ENCODE assay signal across 8 cellular contexts in genomic region chr1:115643219-115643618, GRCh38. TPM values are rescaled to one million over a fixed set of nuclear protein-coding genes. Genes with fewer than 3 reads are reported as not detected.
DNase-seq lines count a peak whose midpoint lies in the region; ATAC-seq, FAIRE-seq and TF ChIP-seq lines count a peak whose summit lies in the region.

No MANE protein-coding gene starts in this region.

- no peak for TF ChIP-seq RAD21 in GM12878 (IDR thresholded peaks at IDR 0.05; ENCODE audit: insufficient read depth, low read depth, low read length)

- BruUV-seq in GM12878 (replicated peaks; lab: Mats Ljungman, UMichigan): TSS peak; percentile 50

- H2BK120ac ChIP-seq in mesendoderm (ENCODE audit: low read depth, low read length): no peak overlapping the region

- H4K20me1 ChIP-seq in GM12878 (ENCODE audit: control insufficient read depth, insufficient read depth): no peaks in the 10 kb centered on the region

- peaks cover 4% of the 10 kb centered on the region for H3K36me3 Mint-ChIP-seq in stimulated activated naive CD8-positive, alpha-beta T cell treated with anti-CD3 and anti-CD28 coated beads, Interleukin-15, Interleukin-2, amounts not matched to agents 100 ng/mL and 50 ng/mL, for 24 hours (ENCODE audit: low read depth)

- H3K18ac ChIP-seq in mesendoderm (ENCODE audit: low read length): no peak overlapping the region

- H3K4me1 Mint-ChIP-seq in stimulated activated naive CD8-positive, alpha-beta T cell treated with anti-CD3 and anti-CD28 coated beads, Interleukin-15, Interleukin-2, amounts not matched to agents 100 ng/mL and 50 ng/mL, for 24 hours (ENCODE audit: low read depth): peaks cover 16% of the 10 kb centered on the region

- H3K9me3 Mint-ChIP-seq in stimulated activated naive CD8-positive, alpha-beta T cell treated with anti-CD3 and anti-CD28 coated beads, Interleukin-15, Interleukin-2, amounts not matched to agents 100 ng/mL and 50 ng/mL, for 24 hours: peaks cover 5% of the 10 kb centered on the region

- H3K4me3 ChIP-seq in GM12878 (peak overlapping the region; percentile 90), mesendoderm (ENCODE audit: low read length) (peak overlapping the region; percentile 50)

- peaks cover 5% of the 10 kb centered on the region; the same call in 1 of the 3 replicates for H3K9me3 ChIP-seq in GM12878 (replicated peaks; ENCODE audit: control insufficient read depth, insufficient read depth, low read length)

- no peak overlapping the region for H4K5ac ChIP-seq in mesendoderm (ENCODE audit: low read length)

- H3K36me3 ChIP-seq in GM12878 (ENCODE audit: control insufficient read depth in 2 of 2, insufficient read depth in 2 of 2, low read length in 1 of 2): no peaks in the 10 kb centered on the region
- H3K36me3 ChIP-seq in mesendoderm (ENCODE audit: control insufficient read depth, insufficient read depth, low read length): no peaks in the 10 kb centered on the region

- POLR2A ChIA-PET in GM12878 (lab: Charles Lee): no interaction called here

- RAD21 ChIA-PET in GM12878 (lab: Charles Lee; ENCODE audit: unreplicated experiment): interaction anchor here (0.9 to 1.1 kb wide), 2 partner anchors 35 to 64 kb away, joined by 4 to 6 read pairs; no protein-coding TSS in a partner anchor

- TF ChIP-seq EP300 in GM12878 (IDR thresholded peaks at IDR 0.05; ENCODE audit: borderline replicate concordance in 1 of 2, control insufficient read depth in 1 of 2, low read depth in 2 of 2, low read length in 2 of 2): no peak

- H2BK5ac ChIP-seq in mesendoderm (ENCODE audit: low read length): no peak overlapping the region

- H3K23ac ChIP-seq in mesendoderm (ENCODE audit: low read length): no peak overlapping the region

- WGBS in GM12878 (ENCODE audit: insufficient coverage, insufficient replicate concordance, low lambda C conversion rate, missing lambda C conversion rate): 78% methylated on average over 4 of the region's 4 CpGs
- no CpG with 5 or more reads among the region's 4 CpGs for WGBS in mesendoderm (ENCODE audit: extremely low coverage, insufficient coverage, low lambda C conversion rate)

- H3K9ac ChIP-seq in GM12878 (ENCODE audit: control insufficient read depth, insufficient read depth, low read length): peak overlapping the region; percentile 69
- peak overlapping the region; percentile 88 for H3K9ac ChIP-seq in mesendoderm (ENCODE audit: low read length)

- peaks cover 7% of the 10 kb centered on the region for H3K79me1 ChIP-seq in mesendoderm (ENCODE audit: low read length)

- SMC1A ChIA-PET in GM12878 (lab: Charles Lee; ENCODE audit: uncharacterized antibody, unreplicated experiment): interaction anchor here (1.5 kb wide), 1 partner anchor 63 kb away, joined by 4 read pairs; no protein-coding TSS in a partner anchor

- ATAC-seq in stimulated activated naive CD8-positive, alpha-beta T cell treated with anti-CD3 and anti-CD28 coated beads, Interleukin-15, Interleukin-2, amounts not matched to agents 100 U/mL and 50 U/mL, for 24 hours: no peak
- no peak for ATAC-seq in GM12878
- no peak for ATAC-seq in HG02884 (IDR thresholded peaks at IDR 0.05; ENCODE audit: unreplicated experiment)

- H4K8ac ChIP-seq in mesendoderm (ENCODE audit: low read depth, low read length): no peak overlapping the region

- peak overlapping the region; percentile 75 for H3K4me3 Mint-ChIP-seq in stimulated activated naive CD8-positive, alpha-beta T cell treated with anti-CD3 and anti-CD28 coated beads, Interleukin-15, Interleukin-2, amounts not matched to agents 100 ng/mL and 50 ng/mL, for 24 hours

- no peak for TF ChIP-seq POLR2A in GM12878 (IDR thresholded peaks at IDR 0.05; ENCODE audit: low read depth, low read length)

- H3K4me1 ChIP-seq in GM12878 (ENCODE audit: control insufficient read depth, insufficient read depth, low read length) (peaks cover 15% of the 10 kb centered on the region), mesendoderm (ENCODE audit: control insufficient read depth, low read depth, low read length) (peaks cover 27% of the 10 kb centered on the region)

- peak overlapping the region; percentile 52; the same call in 1 of the 2 replicates for H3K27ac ChIP-seq in GM12878 (ENCODE audit: control insufficient read depth, insufficient read depth)
- peak overlapping the region; percentile 97 for H3K27ac ChIP-seq in mesendoderm (ENCODE audit: low read depth, low read length)

- no peak overlapping the region; the same call in 1 of the 2 replicates for H2AFZ ChIP-seq in GM12878 (ENCODE audit: control insufficient read depth, low read depth, low read length)

- DNase-seq in stimulated activated naive CD8-positive, alpha-beta T cell treated with anti-CD3 and anti-CD28 coated beads, Interleukin-15, Interleukin-2, amounts not matched to agents 100 U/mL and 50 U/mL, for 24 hours: no peak
- DNase-seq in GM12878 (ENCODE audit: low read depth, low spot score): no peak
- no peak for DNase-seq in mesendoderm
- no peak for DNase-seq in D721Med (ENCODE audit: insufficient read length, low spot score)
- DNase-seq in effector CD8-positive, alpha-beta T cell (lab: John Stamatoyannopoulos, UW): no peak
- DNase-seq in SK-N-DZ (ENCODE audit: low spot score): no peak

- peaks cover 12% of the 10 kb centered on the region for H3K79me2 ChIP-seq in GM12878 (ENCODE audit: control insufficient read depth, insufficient read depth, low read length)
- peaks cover 58% of the 10 kb centered on the region for H3K79me2 ChIP-seq in mesendoderm (ENCODE audit: control insufficient read depth, insufficient read depth, low read length)

- intact Hi-C loops in GM12878 (cut with micrococcal nuclease; ENCODE audit: unreplicated experiment): no loop called here

- H2BK15ac ChIP-seq in mesendoderm (replicated peaks; ENCODE audit: low read depth): no peak overlapping the region

- H2AK5ac ChIP-seq in mesendoderm (ENCODE audit: low read length): no peak overlapping the region

- CTCF ChIA-PET in GM12878 (lab: Yijun Ruan, JAX): interaction anchor here (1.1 to 8.3 kb wide), 2 partner anchors 35 to 63 kb away, joined by 4 to 57 read pairs; no protein-coding TSS in a partner anchor

- H3K4ac ChIP-seq in mesendoderm (ENCODE audit: low read depth, low read length): no peak overlapping the region

- H3K27me3 Mint-ChIP-seq in stimulated activated naive CD8-positive, alpha-beta T cell treated with anti-CD3 and anti-CD28 coated beads, Interleukin-15, Interleukin-2, amounts not matched to agents 100 ng/mL and 50 ng/mL, for 24 hours: peaks cover 35% of the 10 kb centered on the region

- H3K27me3 ChIP-seq in GM12878 (replicated peaks in 1 of 2; ENCODE audit: control insufficient read depth in 2 of 2, insufficient read depth in 2 of 2, low read length in 1 of 2) (no peaks in the 10 kb centered on the region), mesendoderm (ENCODE audit: insufficient read depth, low read length, poor library complexity) (no peaks in the 10 kb centered on the region)

- H3K27ac Mint-ChIP-seq in stimulated activated naive CD8-positive, alpha-beta T cell treated with anti-CD3 and anti-CD28 coated beads, Interleukin-15, Interleukin-2, amounts not matched to agents 100 ng/mL and 50 ng/mL, for 24 hours: no peak overlapping the region

- in situ Hi-C loops in GM12878 (cut with MboI): no loop called here

- peak overlapping the region; percentile 49 for H3K56ac ChIP-seq in mesendoderm (ENCODE audit: low read length)

- no peak for FAIRE-seq in GM12878 (lab: Jason Lieb, UNC)
- no peak for FAIRE-seq in D721Med (lab: Jason Lieb, UNC)

- TF ChIP-seq CTCF in GM12878 (IDR thresholded peaks at IDR 0.05 in 2 of 3, conservative IDR thresholded peaks at IDR 0.05 in 1 of 3; ENCODE audit: control insufficient read depth in 2 of 3, extremely low read depth in 1 of 3, insufficient read depth in 1 of 3, low read depth in 3 of 3, low read length in 3 of 3) (no peak), D721Med (IDR thresholded peaks at IDR 0.05; ENCODE audit: insufficient read depth, missing control alignments) (no peak)

- H3K4me2 ChIP-seq in GM12878 (ENCODE audit: control insufficient read depth, insufficient read depth) (peak overlapping the region; percentile 68), mesendoderm (ENCODE audit: low read length) (peak overlapping the region; percentile 77)

RNA-seq across cellular contexts. Expression of gene VANGL1, which starts 1.4 kb away (rescaled TPM):
- total RNA-seq in GM12878 (2013; cell fraction: nucleolus; rRNA removed): 7.9 and 8.0 TPM in 2 replicates
- total RNA-seq in GM12878 (2014; rRNA removed) (5.9 and 6.9 TPM in 2 replicates), GM12878 (2014; rRNA removed; fragmentation: Illumina TruSeq; extraction: Trizol) (5.2 and 6.4 TPM in 2 replicates), GM12878 (2021) (10.6 and 12.4 TPM in 2 replicates)
- polyA plus RNA-seq in GM12878 (2011; ENCODE audit: low read depth): 1.6 TPM
- polyA plus RNA-seq in GM12878 (2011; rRNA removed) (2.7 and 3.1 TPM in 2 replicates), GM12878 (2014; fragmentation: Illumina TruSeq; extraction: Trizol) (6.4 and 8.2 TPM in 2 replicates), GM12878 (2014; fragmentation: Nextera tagmentation; extraction: Ambion mirVana) (1 to 10 TPM in 1 of 2 experiments, under 1 TPM in 1; 0.71 to 1.2 TPM), GM12878 (2014; rRNA removed) (6.2 and 6.4 TPM in 2 replicates), GM12878 (2016; fragmentation: Nextera tagmentation; extraction: Ambion mirVana) (10 to 100 TPM; 11.5 to 12.9 TPM)
- polyA plus RNA-seq in GM12878 (2011; cell fraction: cytosol; rRNA removed): 3.5 and 4.2 TPM in 2 replicates
- 2.3 and 3.6 TPM in 2 replicates for polyA plus RNA-seq in GM12878 (2011; cell fraction: nucleus; rRNA removed)
- polyA plus RNA-seq in GM12878 (2012): 2.8 and 3.0 TPM in 2 replicates
- 3.7 and 4.0 TPM in 2 replicates for polyA minus RNA-seq in GM12878 (2011; rRNA and poly(A)+ RNA removed)
- 2.7 and 3.3 TPM in 2 replicates for polyA minus RNA-seq in GM12878 (2011; cell fraction: cytosol; rRNA and poly(A)+ RNA removed)
- polyA minus RNA-seq in GM12878 (2011; cell fraction: nucleus; rRNA and poly(A)+ RNA removed): 1.2 and 1.6 TPM in 2 replicates
- polyA plus RNA-seq in mesendoderm (2013, experiment 1 of 2): 71.3 TPM
- 69.6 TPM for polyA plus RNA-seq in mesendoderm (2013, experiment 2 of 2)
- 1.6 and 1.7 TPM in 2 replicates for polyA plus RNA-seq in SK-N-DZ (2014; cell fraction: cytosol; rRNA removed)
- 1.0 and 2.6 TPM in 2 replicates for polyA plus RNA-seq in SK-N-DZ (2014; cell fraction: nucleus; rRNA removed)
